In the genomic region with DNA sequence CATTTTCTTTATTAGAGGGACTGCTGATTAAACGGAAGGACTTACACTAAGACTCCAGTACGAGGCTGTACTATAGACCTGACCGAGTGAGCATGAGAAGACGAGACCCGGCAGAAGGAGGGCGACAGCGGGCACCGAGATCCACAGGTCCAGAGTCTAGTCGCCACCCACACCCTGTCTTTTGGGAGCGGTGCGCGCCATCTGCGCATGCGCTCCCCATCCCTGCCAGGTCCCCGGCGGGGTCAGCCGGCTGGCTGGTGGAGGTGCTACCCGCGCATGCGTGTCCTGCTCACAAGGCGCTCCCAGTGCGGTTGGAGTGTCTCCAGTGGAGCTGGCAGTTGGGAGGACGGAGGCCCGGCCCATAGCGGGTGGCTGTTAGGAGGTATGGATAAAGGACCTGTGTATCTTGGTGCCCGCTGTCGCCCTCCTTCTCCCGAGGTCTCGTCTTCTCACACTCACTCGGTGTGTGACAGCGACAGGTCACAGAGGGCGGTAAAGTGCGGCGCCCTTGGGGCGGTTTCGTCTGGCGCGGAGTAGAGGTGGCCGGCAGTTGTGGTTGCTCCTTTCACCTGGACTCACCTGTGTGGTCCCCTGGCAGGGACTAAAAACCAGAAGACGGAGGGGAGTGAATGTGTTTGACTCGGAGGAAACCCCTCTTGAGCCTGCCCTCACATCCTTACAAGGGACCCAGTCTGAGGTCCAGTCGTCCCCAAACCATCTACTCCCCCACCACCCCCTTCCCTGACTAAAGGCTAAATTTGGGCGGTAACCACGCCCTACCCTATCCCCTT, we compare ENCODE assay signal across 8 cellular contexts. TPM values are rescaled to one million over a fixed set of nuclear protein-coding genes. Genes with fewer than 3 reads are reported as not detected.
DNase-seq lines count a peak whose midpoint lies in the region; ATAC-seq and TF ChIP-seq lines count a peak whose summit lies in the region.

No MANE protein-coding gene starts in this region.

- peaks cover 2% of the 10 kb centered on the region for H3K27me3 Mint-ChIP-seq in activated CD8-positive, alpha-beta T cell treated with anti-CD3 and anti-CD28 coated beads, Interleukin-2, amount 10 ng/mL, durations not matched to agents 7 days and 5 days (ENCODE audit: low read depth)

- no peaks in the 10 kb centered on the region for H3K36me3 Mint-ChIP-seq in activated CD8-positive, alpha-beta T cell treated with anti-CD3 and anti-CD28 coated beads, Interleukin-2, amount 10 ng/mL, durations not matched to agents 7 days and 5 days (ENCODE audit: low read depth)

- 16 to 23% methylated on average over 43 to 44 of the region's 44 CpGs for WGBS in ectodermal cell, 2 experiments

- H3K36me3 ChIP-seq in A673 (ENCODE audit: insufficient read depth, low read length, poor library complexity, severe bottlenecking) = no peaks in the 10 kb centered on the region
- no peaks in the 10 kb centered on the region for H3K36me3 ChIP-seq in ectodermal cell (ENCODE audit: control insufficient read depth, insufficient read depth, low read length)

- H3K27ac ChIP-seq in A673 (ENCODE audit: low read depth, low read length, poor library complexity, severe bottlenecking) (no peak overlapping the region), ectodermal cell (ENCODE audit: insufficient read depth, low read depth, low read length, poor library complexity, severe bottlenecking) (no peak overlapping the region)

- intact Hi-C loops in A673 (cut with micrococcal nuclease; ENCODE audit: unreplicated experiment) = no loop called here

- no peaks in the 10 kb centered on the region for H3K9me3 ChIP-seq in A673 (ENCODE audit: low read depth, low read length, poor library complexity, severe bottlenecking)
- H3K9me3 ChIP-seq in ectodermal cell (ENCODE audit: control insufficient read depth, low read length) = no peaks in the 10 kb centered on the region

- CTCF ChIA-PET in A673 (lab: Charles Lee) = no interaction called here
- CTCF ChIA-PET in activated CD8-positive, alpha-beta T cell treated with anti-CD3 and anti-CD28 coated beads, Interleukin-2, amount 10 ng/mL, durations not matched to agents 7 days and 5 days (lab: Charles Lee) = no interaction called here

- ATAC-seq in GM19023 (IDR thresholded peaks at IDR 0.05; ENCODE audit: unreplicated experiment) (peak; percentile 79), HG03432 (IDR thresholded peaks at IDR 0.05; ENCODE audit: unreplicated experiment) (peak; percentile 89)
- peak; percentile 90 for ATAC-seq in activated CD8-positive, alpha-beta T cell treated with anti-CD3 and anti-CD28 coated beads, Interleukin-2, amount 10 ng/mL, durations not matched to agents 7 days and 5 days

- no TSS peak for BruUV-seq in A673 (replicated peaks; lab: Mats Ljungman, UMichigan)

- H3K4me1 ChIP-seq in A673 (ENCODE audit: insufficient read depth, low read length, poor library complexity, severe bottlenecking) (peaks cover 5% of the 10 kb centered on the region), ectodermal cell (ENCODE audit: control insufficient read depth, insufficient read depth, low read length) (no peaks in the 10 kb centered on the region)

- peak overlapping the region; percentile 75 for H3K27ac Mint-ChIP-seq in activated CD8-positive, alpha-beta T cell treated with anti-CD3 and anti-CD28 coated beads, Interleukin-2, amount 10 ng/mL, durations not matched to agents 7 days and 5 days

- TF ChIP-seq CTCF in A673 (conservative IDR thresholded peaks at IDR 0.05; ENCODE audit: low read depth, low read length) = no peak

- POLR2A ChIA-PET in A673 (lab: Charles Lee; ENCODE audit: low non-redundant PET) = no interaction called here
- POLR2A ChIA-PET in activated CD8-positive, alpha-beta T cell treated with anti-CD3 and anti-CD28 coated beads, Interleukin-2, amount 10 ng/mL, durations not matched to agents 7 days and 5 days (lab: Charles Lee) = interaction anchor here (0.6 kb wide), 1 partner anchor 19 kb away, joined by 3 read pairs; the partner anchor contains the start of genes RIBC1 and SMC1A

- H3K4me3 ChIP-seq in A673 (ENCODE audit: low read depth, low read length, poor library complexity, severe bottlenecking) (peak overlapping the region; percentile 46), ectodermal cell (ENCODE audit: insufficient read depth, low read depth, low read length) (peak overlapping the region; percentile 34)

- no peaks in the 10 kb centered on the region for H3K9me3 Mint-ChIP-seq in activated CD8-positive, alpha-beta T cell treated with anti-CD3 and anti-CD28 coated beads, Interleukin-2, amount 10 ng/mL, durations not matched to agents 7 days and 5 days (ENCODE audit: insufficient read depth)

- DNase-seq in A673 (ENCODE audit: low spot score) = peak; percentile 68
- peak; percentile 45 to 89 for DNase-seq in NCI-H526 (lab: John Stamatoyannopoulos, UW)
- peak; percentile 80 for DNase-seq in activated CD8-positive, alpha-beta T cell treated with anti-CD3 and anti-CD28 coated beads, Interleukin-2, amount 10 ng/mL, durations not matched to agents 7 days and 5 days
- DNase-seq in medulla oblongata (ENCODE audit: extremely low spot score) = peak; percentile 50
- peak; percentile 61 to 62 (median 61) for DNase-seq in stimulated activated CD4-positive, alpha-beta T cell treated with anti-CD3 and anti-CD28 coated beads, TNF-alpha, amount 100 ng/mL, for 48 hours (ENCODE audit: low read depth in 3 of 3)

- H3K4me1 Mint-ChIP-seq in activated CD8-positive, alpha-beta T cell treated with anti-CD3 and anti-CD28 coated beads, Interleukin-2, amount 10 ng/mL, durations not matched to agents 7 days and 5 days (ENCODE audit: low read depth) = peaks cover 36% of the 10 kb centered on the region

- H3K4me3 Mint-ChIP-seq in activated CD8-positive, alpha-beta T cell treated with anti-CD3 and anti-CD28 coated beads, Interleukin-2, amount 10 ng/mL, durations not matched to agents 7 days and 5 days = peak overlapping the region; percentile 79

- H3K27me3 ChIP-seq in A673 (replicated peaks; ENCODE audit: insufficient read depth, low read depth, low read length, poor library complexity) (peaks cover 23% of the 10 kb centered on the region), ectodermal cell (ENCODE audit: control insufficient read depth, insufficient read depth, low read length, poor library complexity, severe bottlenecking) (peaks cover 23% of the 10 kb centered on the region)

RNA-seq across cellular contexts. Expression of gene HSD17B10, which starts 7.6 kb away (rescaled TPM):
- 126 and 132 TPM in 2 replicates for total RNA-seq in A673 (2021)
- total RNA-seq in activated CD8-positive, alpha-beta T cell treated with anti-CD3 and anti-CD28 coated beads, Interleukin-2, amount 10 ng/mL, durations not matched to agents 7 days and 5 days = 100 to 1,000 TPM; 106 to 113 TPM
- 106 TPM for polyA plus RNA-seq in ectodermal cell (2013, experiment 1 of 4)
- polyA plus RNA-seq in ectodermal cell (2013, experiment 2 of 4) = 95.0 TPM
- 89.7 TPM for polyA plus RNA-seq in ectodermal cell (2013, experiment 3 of 4)
- 95.2 TPM for polyA plus RNA-seq in ectodermal cell (2013, experiment 4 of 4)

RNA-seq across cellular contexts. Expression of gene RIBC1, which starts 19.1 kb away (rescaled TPM):
- total RNA-seq in A673 (2021) = 0.68 and 1.0 TPM in 2 replicates
- 1 to 10 TPM in 1 of 2 experiments, under 1 TPM in 1; 0.91 to 1.1 TPM for total RNA-seq in activated CD8-positive, alpha-beta T cell treated with anti-CD3 and anti-CD28 coated beads, Interleukin-2, amount 10 ng/mL, durations not matched to agents 7 days and 5 days
- polyA plus RNA-seq in ectodermal cell (2013, experiment 1 of 4) = 2.1 TPM
- 1.3 TPM for polyA plus RNA-seq in ectodermal cell (2013, experiment 2 of 4)
- polyA plus RNA-seq in ectodermal cell (2013, experiment 3 of 4) = 1.6 TPM
- polyA plus RNA-seq in ectodermal cell (2013, experiment 4 of 4) = 2.3 TPM

RNA-seq across cellular contexts. Expression of gene SMC1A, which starts 19.3 kb away (rescaled TPM):
- 225 and 230 TPM in 2 replicates for total RNA-seq in A673 (2021)
- 100 to 1,000 TPM; 151 to 155 TPM for total RNA-seq in activated CD8-positive, alpha-beta T cell treated with anti-CD3 and anti-CD28 coated beads, Interleukin-2, amount 10 ng/mL, durations not matched to agents 7 days and 5 days
- polyA plus RNA-seq in ectodermal cell (2013, experiment 1 of 4) = 113 TPM
- 127 TPM for polyA plus RNA-seq in ectodermal cell (2013, experiment 2 of 4)
- polyA plus RNA-seq in ectodermal cell (2013, experiment 3 of 4) = 85.8 TPM
- 98.0 TPM for polyA plus RNA-seq in ectodermal cell (2013, experiment 4 of 4)
